Comparison of ENCODE assay signal across 16 cellular contexts in genomic region chr12:93593833-93594232, GRCh38. TPM values are rescaled to one million over a fixed set of nuclear protein-coding genes. Genes with fewer than 3 reads are reported as not detected.
DNase-seq lines count a peak whose midpoint lies in the region; ATAC-seq and TF ChIP-seq lines count a peak whose summit lies in the region.
"Had no signal": no experiment of that assay in that cellular context is flagged by ENCODE, and none has a peak within 500 bp of the region (broad histone marks: within the 10 kb centered on the region; RNA-seq: fewer than 3 reads in every experiment).

No MANE protein-coding gene starts in this region.

- H3K36me3 Mint-ChIP-seq in mesothelial cell of epicardium: no peaks in the 10 kb centered on the region

- H3K27ac Mint-ChIP-seq in mesothelial cell of epicardium: no peak overlapping the region
- H3K27ac Mint-ChIP-seq: activated CD4-positive, alpha-beta memory T cell treated with anti-CD3 and anti-CD28 coated beads for 36 hours had no signal

- H3K27ac ChIP-seq in OCI-LY7 (ENCODE audit: low read depth, low read length, poor library complexity, severe bottlenecking) (peak overlapping the region; percentile 73), left lung (peak overlapping the region; percentile 78 to 88), testis (peak overlapping the region; percentile 86 to 94)
- H3K27ac ChIP-seq: foreskin keratinocyte had no signal

- CTCF ChIA-PET in OCI-LY7 (lab: Charles Lee; ENCODE audit: unreplicated experiment): no interaction called here

- DNase-seq in NCI-H2227 treated with DMSO at 0.1 percent for 48 hours (lab: John Stamatoyannopoulos, UW): peak; percentile 56
- DNase-seq in NCI-H2227 (lab: John Stamatoyannopoulos, UW; ENCODE audit: unreplicated experiment): no peak
- peak; percentile 76 for DNase-seq in OCI-LY7 (ENCODE audit: low spot score)
- no peak for DNase-seq in left lung
- DNase-seq in testis: no peak
- no peak for DNase-seq in mesothelial cell of epicardium (ENCODE audit: low spot score in 2 of 2, unreplicated experiment in 2 of 2)
- no peak for DNase-seq in SHP77 treated with DMSO at 0.1 percent for 48 hours (lab: John Stamatoyannopoulos, UW)
- DNase-seq: 8988T; activated CD4-positive, alpha-beta memory T cell treated with anti-CD3 and anti-CD28 coated beads for 36 hours; Caco-2; foreskin keratinocyte; mucosa of descending colon; NCI-H524; RPMI8226; stimulated activated CD4-positive, alpha-beta T cell treated with anti-CD3 and anti-CD28 coated beads, Interleukin-4, amount 100 ng/mL, for 24 hours had no signal

- H3K27me3 Mint-ChIP-seq in mesothelial cell of epicardium (ENCODE audit: low read depth): peaks cover 11% of the 10 kb centered on the region

- H3K9me2 ChIP-seq in OCI-LY7 (ENCODE audit: insufficient read depth, low read length): no peaks in the 10 kb centered on the region

- TF ChIP-seq CTCF in OCI-LY7 (conservative IDR thresholded peaks at IDR 0.05; ENCODE audit: low read length) (no peak), left lung (IDR thresholded peaks at IDR 0.05) (no peak), testis (IDR thresholded peaks at IDR 0.05) (no peak), mesothelial cell of epicardium (IDR thresholded peaks at IDR 0.05; ENCODE audit: unreplicated experiment) (no peak)

- H3K4me3 ChIP-seq in OCI-LY7 (ENCODE audit: low read depth, low read length, poor library complexity, severe bottlenecking) (peak overlapping the region; percentile 51), left lung (peak overlapping the region in 1 of 2 donors; percentile 1), testis (no peak overlapping the region)
- H3K4me3 ChIP-seq: mucosa of descending colon had no signal

- ATAC-seq in left lung: no peak
- ATAC-seq in GM18873 (IDR thresholded peaks at IDR 0.05; ENCODE audit: low FRiP score, unreplicated experiment): no peak
- ATAC-seq: foreskin keratinocyte, mucosa of descending colon had no signal

- H3K36me3 ChIP-seq in OCI-LY7 (ENCODE audit: insufficient read depth, low read length): no peaks in the 10 kb centered on the region; the same call in 1 of the 2 replicates
- no peaks in the 10 kb centered on the region for H3K36me3 ChIP-seq in left lung
- H3K36me3 ChIP-seq in testis (ENCODE audit: low read depth, missing control alignments): no peaks in the 10 kb centered on the region

- H3K9me3 Mint-ChIP-seq in mesothelial cell of epicardium: no peaks in the 10 kb centered on the region
- H3K9me3 Mint-ChIP-seq: activated CD4-positive, alpha-beta memory T cell treated with anti-CD3 and anti-CD28 coated beads for 36 hours had no signal

- peak overlapping the region; percentile 77 for H3K4me2 ChIP-seq in OCI-LY7 (ENCODE audit: low read length)

- peaks cover 23% of the 10 kb centered on the region for H3K4me1 Mint-ChIP-seq in mesothelial cell of epicardium

- POLR2A ChIA-PET in OCI-LY7 (lab: Charles Lee): interaction anchor here (0.7 to 3.5 kb wide), 8 partner anchors 9 to 1766 kb away, joined by 3 to 11 read pairs (median 4); partner anchors contain the start of gene CRADD

- H3K27me3 ChIP-seq in left lung (peaks cover 0 to 9% of the 10 kb centered on the region in 2 donors), testis (no peaks in the 10 kb centered on the region)
- H3K27me3 ChIP-seq: foreskin keratinocyte had no signal

- no peak for TF ChIP-seq POLR2A in testis (IDR thresholded peaks at IDR 0.05)

- intact Hi-C loops in OCI-LY7 (cut with micrococcal nuclease; ENCODE audit: unreplicated experiment): loop anchor here (5.0 kb wide), 1 partner anchor 83 kb away; the partner anchor contains the start of gene CRADD
- intact Hi-C loops in left lung (cut with DNase I): no loop called here
- intact Hi-C loops in testis (cut with DNase I; ENCODE audit: low total_unique reads): no loop called here

- no peak overlapping the region for H3K4me3 Mint-ChIP-seq in mesothelial cell of epicardium
- H3K4me3 Mint-ChIP-seq: activated CD4-positive, alpha-beta memory T cell treated with anti-CD3 and anti-CD28 coated beads for 36 hours had no signal

- no peaks in the 10 kb centered on the region for H3K79me2 ChIP-seq in OCI-LY7 (ENCODE audit: insufficient read depth, low read depth, low read length)

- BruUV-seq in OCI-LY7 (replicated peaks; lab: Mats Ljungman, UMichigan): no TSS peak

- no peaks in the 10 kb centered on the region for H3K9me3 ChIP-seq in OCI-LY7 (ENCODE audit: low read length)
- H3K9me3 ChIP-seq in left lung: no peaks in the 10 kb centered on the region
- no peaks in the 10 kb centered on the region for H3K9me3 ChIP-seq in testis
- H3K9me3 ChIP-seq: Caco-2, mucosa of descending colon had no signal

- no peaks in the 10 kb centered on the region for H4K20me1 ChIP-seq in OCI-LY7 (ENCODE audit: insufficient read depth, low read length)

- H3K4me1 ChIP-seq in OCI-LY7 (ENCODE audit: insufficient read depth, low read length, poor library complexity, severe bottlenecking) (peaks cover 62% of the 10 kb centered on the region), left lung (peaks cover 4 to 11% of the 10 kb centered on the region in 2 donors), testis (peaks cover 14% of the 10 kb centered on the region)
- H3K4me1 ChIP-seq: Caco-2 had no signal

- H2AFZ ChIP-seq in OCI-LY7 (ENCODE audit: low read length): peak overlapping the region; percentile 82

- 44 to 52% methylated on average over 2 of the region's 2 CpGs for WGBS in testis, 2 donors

RNA-seq across cellular contexts. Expression of gene SOCS2, which starts 21.4 kb away (rescaled TPM):
- not detected in 2 replicates for total RNA-seq in OCI-LY7 (2014; rRNA removed; shearing (Covaris generic))
- total RNA-seq in OCI-LY7 (2022) (not detected in 2 replicates), left lung (10 to 100 TPM; 15.7 to 30.4 TPM), testis (10 to 100 TPM; 19.3 to 25.4 TPM), mesothelial cell of epicardium (11.8 to 13.9 TPM (median 12.7 TPM) in 3 replicates)
- 24.1 TPM for polyA plus RNA-seq in testis (ENCODE audit: insufficient read depth, low read depth, low replicate concordance)

Comparison
In these comparisons a context has a peak if more than half of its experiments do, and no peak if none do; other contexts are left out.
1. DNase-seq: peak in NCI-H2227 treated with DMSO at 0.1 percent for 48 hours (single experiment) and OCI-LY7 (single experiment); none in NCI-H2227 (single experiment), left lung (0 of 2), testis (single experiment), mesothelial cell of epicardium (0 of 2) and SHP77 treated with DMSO at 0.1 percent for 48 hours (single experiment).
2. RNA of gene SOCS2, which starts 21.4 kb away (total RNA-seq): 15.7 to 30.4 TPM in left lung, 19.3 to 25.4 TPM in testis and 11.8 to 13.9 TPM in mesothelial cell of epicardium; not detected in OCI-LY7; every median in the first group is over 10 times any median in the second.
3. Peak in every context shown above with its lines, with median percentiles within 50 percentile points of each other: H3K27ac ChIP-seq.